ENCODE assay signal across 9 cellular contexts in genomic region chr1:201383647-201384405, GRCh38. TPM values are rescaled to one million over a fixed set of nuclear protein-coding genes. Genes with fewer than 3 reads are reported as not detected.
DNase-seq lines count a peak whose midpoint lies in the region; ATAC-seq, FAIRE-seq and TF ChIP-seq lines count a peak whose summit lies in the region.
"Had no signal": no experiment of that assay in that cellular context is flagged by ENCODE, and none has a peak within 500 bp of the region (broad histone marks: within the 10 kb centered on the region; RNA-seq: fewer than 3 reads in every experiment).

No MANE protein-coding gene starts in this region.

- no peaks in the 10 kb centered on the region for H3K9me3 Mint-ChIP-seq in activated T-helper 17 cell treated with anti-CD3 and anti-CD28 coated beads, Interleukin-2, amount 50 U/mL, for 72 hours

- intact Hi-C loops in gastrocnemius medialis (cut with DNase I; ENCODE audit: low total_unique reads) = no loop called here

- TF ChIP-seq POLR2A in H54 (IDR thresholded peaks at IDR 0.05; ENCODE audit: low read depth, low read length) (no peak), gastrocnemius medialis (IDR thresholded peaks at IDR 0.05) (peak; percentile 15 to 28)

- no peak for FAIRE-seq in H54 (lab: Jason Lieb, UNC)

- H3K27me3 Mint-ChIP-seq in activated T-helper 17 cell treated with anti-CD3 and anti-CD28 coated beads, Interleukin-2, amount 50 U/mL, for 72 hours = peaks cover 27% of the 10 kb centered on the region

- no peaks in the 10 kb centered on the region for H3K36me3 ChIP-seq in gastrocnemius medialis

- H3K27ac Mint-ChIP-seq in activated T-helper 17 cell treated with anti-CD3 and anti-CD28 coated beads, Interleukin-2, amount 50 U/mL, for 72 hours = no peak overlapping the region

- in situ Hi-C loops in gastrocnemius medialis (cut with MboI; ENCODE audit: low sequenced_read_pairs in 4 of 4) = no loop called here

- peak; percentile 84 for DNase-seq in H54 (ENCODE audit: insufficient read length, low spot score)
- DNase-seq in NCI-H2196 (lab: John Stamatoyannopoulos, UW; ENCODE audit: unreplicated experiment) = peak; percentile 90
- DNase-seq in epidermal melanocyte (ENCODE audit: insufficient read length, low spot score) = peak; percentile 75
- peak; percentile 74 to 79 for DNase-seq in gastrocnemius medialis
- no peak for DNase-seq in putamen (ENCODE audit: low spot score)
- no peak for DNase-seq in LoVo (ENCODE audit: low spot score)
- DNase-seq: activated CD4-positive, CD25-positive, alpha-beta regulatory T cell treated with anti-CD3 and anti-CD28 coated beads, Interleukin-2, amount 50 U/mL, for 72 hours; body of pancreas had no signal

- peak; percentile 86 to 91 for ATAC-seq in gastrocnemius medialis
- ATAC-seq in activated T-helper 17 cell treated with anti-CD3 and anti-CD28 coated beads, Interleukin-2, amount 50 U/mL, for 72 hours (replicated peaks) = no peak
- ATAC-seq: body of pancreas had no signal

- H3K4me3 Mint-ChIP-seq in activated T-helper 17 cell treated with anti-CD3 and anti-CD28 coated beads, Interleukin-2, amount 50 U/mL, for 72 hours = no peak overlapping the region

- no peak overlapping the region for H3K4me3 ChIP-seq in gastrocnemius medialis
- H3K4me3 ChIP-seq: body of pancreas had no signal

- no peaks in the 10 kb centered on the region for H3K9me3 ChIP-seq in gastrocnemius medialis
- H3K9me3 ChIP-seq: body of pancreas had no signal

- peaks cover 15 to 20% of the 10 kb centered on the region in 2 donors for H3K4me1 ChIP-seq in gastrocnemius medialis

- peak overlapping the region; percentile 64 to 80 (median 72) for H3K27ac ChIP-seq in gastrocnemius medialis
- H3K27ac ChIP-seq: body of pancreas had no signal

- TF ChIP-seq CTCF in gastrocnemius medialis (IDR thresholded peaks at IDR 0.05 in 4 of 5, conservative IDR thresholded peaks at IDR 0.05 in 1 of 5) = no peak

- no peaks in the 10 kb centered on the region for H3K4me1 Mint-ChIP-seq in activated T-helper 17 cell treated with anti-CD3 and anti-CD28 coated beads, Interleukin-2, amount 50 U/mL, for 72 hours

- H3K36me3 Mint-ChIP-seq in activated T-helper 17 cell treated with anti-CD3 and anti-CD28 coated beads, Interleukin-2, amount 50 U/mL, for 72 hours (ENCODE audit: low read depth) = no peaks in the 10 kb centered on the region

- no peaks in the 10 kb centered on the region for H3K27me3 ChIP-seq in gastrocnemius medialis
- H3K27me3 ChIP-seq: body of pancreas had no signal

RNA-seq across cellular contexts. Expression of gene TNNT2, which starts 6.3 kb away (rescaled TPM):
- total RNA-seq in gastrocnemius medialis = 10 to 100 TPM in 1 of 4 donors, 1 to 10 TPM in 1, under 1 TPM in 1, not detected in 1; 0.39 to 14.8 (median 6.7) TPM
- total RNA-seq in activated T-helper 17 cell treated with anti-CD3 and anti-CD28 coated beads, Interleukin-2, amount 50 U/mL, for 72 hours = not detected

RNA-seq across cellular contexts. Expression of gene LAD1, which starts 15.3 kb away (rescaled TPM):
- 1 to 10 TPM in 2 of 4 donors, under 1 TPM in 2; 0.25 to 6.2 (median 0.92) TPM for total RNA-seq in gastrocnemius medialis
- total RNA-seq in activated T-helper 17 cell treated with anti-CD3 and anti-CD28 coated beads, Interleukin-2, amount 50 U/mL, for 72 hours = not detected

RNA-seq across cellular contexts. Expression of gene TNNI1, which starts 37.7 kb away (rescaled TPM):
- total RNA-seq in gastrocnemius medialis = 1,000 to 10,000 TPM in 2 of 4 donors, 100 to 1,000 TPM in 2; 304 to 3,604 (median 1,823) TPM
- not detected for total RNA-seq in activated T-helper 17 cell treated with anti-CD3 and anti-CD28 coated beads, Interleukin-2, amount 50 U/mL, for 72 hours
- total RNA-seq: body of pancreas had no signal

Comparison
In these comparisons a context has a peak if more than half of its experiments do, and no peak if none do; other contexts are left out.
1. DNase-seq: peak in H54 (single experiment), NCI-H2196 (single experiment), epidermal melanocyte (single experiment) and gastrocnemius medialis (2 of 2); none in putamen (single experiment) and LoVo (single experiment).
2. RNA of gene TNNI1, which starts 37.7 kb away (total RNA-seq): 304 to 3,604 TPM in gastrocnemius medialis; not detected in activated T-helper 17 cell treated with anti-CD3 and anti-CD28 coated beads, Interleukin-2, amount 50 U/mL, for 72 hours; every median in the first group is over 100 times any median in the second.